ENCODE assay signal across 25 cellular contexts in genomic region chr9:20481437-20481836, GRCh38.
"Had no signal": no experiment of that assay in that cellular context is flagged by ENCODE, and none has a peak within 500 bp of the region (broad histone marks: within the 10 kb centered on the region; RNA-seq: fewer than 3 reads in every experiment).

No MANE protein-coding gene starts in this region.

- H3K27me3 ChIP-seq: neutrophil, pancreas, right lobe of liver, sigmoid colon, stomach, suprapubic skin, testis, tibial artery, transverse colon, upper lobe of right lung, uterus had no signal

- H3K4me3 ChIP-seq: pancreas, prostate gland, right lobe of liver, sigmoid colon, stomach, suprapubic skin, testis, tibial artery, transverse colon, upper lobe of right lung, uterus had no signal

- H3K4me1 ChIP-seq: pancreas, prostate gland, right lobe of liver, upper lobe of right lung, uterus had no signal

- FAIRE-seq: pancreas, small intestine had no signal

- H3K27ac ChIP-seq: neutrophil, pancreas, prostate gland, right lobe of liver, sigmoid colon, stomach, suprapubic skin, testis, tibial artery, transverse colon, upper lobe of right lung, uterus had no signal

- H3K36me3 ChIP-seq: neutrophil, pancreas, prostate gland, right lobe of liver, sigmoid colon, stomach, suprapubic skin, tibial artery, transverse colon, upper lobe of right lung, uterus had no signal

- DNase-seq: naive thymus-derived CD8-positive, alpha-beta T cell; nephron progenitor cell; nucleus accumbens; pancreas; right cardiac atrium; right lobe of liver; sigmoid colon; small intestine; stimulated activated CD4-positive, alpha-beta T cell treated with anti-CD3 and anti-CD28 coated beads, Interleukin-15, amount 100 ng/mL, for 24 hours; stimulated activated CD4-positive, alpha-beta T cell treated with anti-CD3 and anti-CD28 coated beads, Interleukin-2, amount 100 ng/mL, for 24 hours; stimulated activated CD4-positive, alpha-beta T cell treated with anti-CD3 and anti-CD28 coated beads, Interleukin-2, amount 100 ng/mL, for 48 hours; stimulated activated CD4-positive, alpha-beta T cell treated with anti-CD3 and anti-CD28 coated beads, Interleukin-4, amount 100 ng/mL, for 24 hours; stimulated activated naive B cell treated with anti-CD40 and anti-IgM and Interleukin-4, amounts not matched to agents 10 μg/mL and 1 μg/mL and 100 μg/mL, for 72 hours; stimulated activated naive CD4-positive, alpha-beta T cell treated with Interleukin-2 at 50 U/mL for 16 hours; stomach; testis; tibial artery; transverse colon; upper lobe of right lung; uterus had no signal

- H3K9me3 ChIP-seq: neutrophil, pancreas, prostate gland, right lobe of liver, sigmoid colon, stomach, suprapubic skin, testis, tibial artery, transverse colon, upper lobe of right lung, uterus had no signal

- ATAC-seq: naive thymus-derived CD8-positive, alpha-beta T cell; natural killer cell treated with Interleukin-12 subunit alpha and Interleukin-12 subunit beta and Interleukin-15 and Interleukin-18, amount 100 ng/mL, for 72 hours; pancreas; right cardiac atrium; right lobe of liver; stimulated activated effector memory CD8-positive, alpha-beta T cell treated with anti-CD3 and anti-CD28 coated beads, Interleukin-12 subunit alpha, Interleukin-12 subunit beta, amount 100 ng/mL, for 72 hours; stimulated activated naive B cell treated with anti-CD40 and anti-IgM and Interleukin-4, amounts not matched to agents 10 μg/mL and 1 μg/mL and 100 μg/mL, for 72 hours; upper lobe of right lung had no signal
